ENCODE assay signal across 21 cellular contexts in the genomic region with DNA sequence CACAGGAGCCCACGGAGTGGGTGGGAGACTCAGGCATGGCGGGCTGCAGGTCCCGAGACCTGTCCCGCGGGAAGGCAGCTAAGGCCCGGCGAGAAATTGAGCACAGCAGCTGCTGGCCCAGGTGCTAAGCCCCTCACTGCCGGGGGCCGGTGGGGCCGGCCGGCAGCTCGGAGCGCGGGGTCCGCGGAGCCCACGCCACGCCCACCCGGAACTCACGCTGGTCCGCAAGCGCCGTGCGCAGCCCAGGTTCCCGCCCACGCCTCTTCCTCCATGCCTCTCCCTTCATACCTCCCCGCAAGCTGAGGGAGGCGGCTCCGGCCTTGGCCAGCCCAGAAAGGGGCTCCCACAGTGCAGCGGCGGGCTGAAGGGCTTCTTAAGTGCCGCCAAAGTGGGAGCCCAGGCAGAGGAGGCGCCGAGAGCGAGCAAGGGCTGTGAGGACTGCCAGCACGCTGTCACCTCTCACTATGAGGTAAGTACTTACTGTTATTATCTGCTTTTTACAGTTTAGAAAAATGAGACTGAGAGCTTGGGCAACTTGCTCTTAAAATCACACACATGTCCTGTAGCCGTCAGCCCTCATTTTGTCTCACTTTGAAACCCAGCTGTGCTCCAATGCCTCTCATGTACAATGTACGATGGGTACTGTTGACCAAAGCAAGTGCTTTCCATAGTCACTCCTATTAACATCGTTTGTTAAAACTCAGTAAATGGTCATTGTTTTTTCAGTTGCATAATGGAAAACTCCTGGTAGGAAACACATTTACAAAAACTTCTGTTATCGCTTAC. TPM values are rescaled to one million over a fixed set of nuclear protein-coding genes. Genes with fewer than 3 reads are reported as not detected.
"Had no signal": no experiment of that assay in that cellular context is flagged by ENCODE, and none has a peak within 500 bp of the region (broad histone marks: within the 10 kb centered on the region; RNA-seq: fewer than 3 reads in every experiment).

No MANE protein-coding gene starts in this region.

- H3K36me3 ChIP-seq: cardiac muscle cell, colonic mucosa, heart right ventricle, left lung, ovary had no signal

- H3K27me3 ChIP-seq: cardiac muscle cell, colonic mucosa, left lung, ovary had no signal

- H3K4me3 Mint-ChIP-seq: activated naive CD8-positive, alpha-beta T cell treated with anti-CD3 and anti-CD28 coated beads, Interleukin-2, amount 50 U/mL, for 24 hours; activated T-cell treated with anti-CD3 and anti-CD28 coated beads, Interleukin-2, amount 50 U/mL, for 72 hours; nephron progenitor cell; stimulated activated naive CD8-positive, alpha-beta T cell treated with anti-CD3 and anti-CD28 coated beads, Interleukin-15, Interleukin-2, amounts not matched to agents 100 ng/mL and 50 ng/mL, for 24 hours had no signal

- DNase-seq: activated CD4-positive, alpha-beta T cell treated with anti-CD3 and anti-CD28 coated beads for 1 hour; activated CD4-positive, alpha-beta T cell treated with anti-CD3 and anti-CD28 coated beads, Interleukin-2, amount 50 U/mL, for 48 hours; activated CD8-positive, alpha-beta memory T cell treated with anti-CD3 and anti-CD28 coated beads, Interleukin-2, amount 50 U/mL, for 4 hours; activated naive CD4-positive, alpha-beta T cell; activated naive CD8-positive, alpha-beta T cell treated with anti-CD3 and anti-CD28 coated beads, Interleukin-2, amount 50 U/mL, for 24 hours; activated T-cell treated with anti-CD3 and anti-CD28 coated beads, Interleukin-2, amount 50 U/mL, for 72 hours; colonic mucosa; heart right ventricle; islet precursor cell; nephron progenitor cell; ovary; stimulated activated CD4-positive, alpha-beta T cell treated with anti-CD3 and anti-CD28 coated beads, Interleukin-4, amount 100 ng/mL, for 24 hours; T-helper 9 cell had no signal

- H3K4me1 Mint-ChIP-seq: activated naive CD8-positive, alpha-beta T cell treated with anti-CD3 and anti-CD28 coated beads, Interleukin-2, amount 50 U/mL, for 24 hours had no signal

- H3K27ac ChIP-seq: cardiac muscle cell, colonic mucosa, heart right ventricle, left lung, ovary had no signal

- H3K4me1 ChIP-seq: colonic mucosa, heart right ventricle, left lung had no signal

- ATAC-seq: activated naive CD8-positive, alpha-beta T cell treated with anti-CD3 and anti-CD28 coated beads, Interleukin-2, amount 50 U/mL, for 24 hours; activated T-cell treated with anti-CD3 and anti-CD28 coated beads, Interleukin-2, amount 50 U/mL, for 72 hours; heart right ventricle; left lung had no signal

- H3K9me3 Mint-ChIP-seq: activated naive CD8-positive, alpha-beta T cell treated with anti-CD3 and anti-CD28 coated beads, Interleukin-2, amount 50 U/mL, for 24 hours; stimulated activated naive CD8-positive, alpha-beta T cell treated with anti-CD3 and anti-CD28 coated beads, Interleukin-15, Interleukin-2, amounts not matched to agents 100 ng/mL and 50 ng/mL, for 24 hours had no signal

- H3K27me3 Mint-ChIP-seq: stimulated activated naive CD8-positive, alpha-beta T cell treated with anti-CD3 and anti-CD28 coated beads, Interleukin-15, Interleukin-2, amounts not matched to agents 100 ng/mL and 50 ng/mL, for 24 hours had no signal

- H3K4me3 ChIP-seq: cardiac muscle cell, colonic mucosa, heart right ventricle, left lung, ovary had no signal

- H3K9me3 ChIP-seq: colonic mucosa, heart right ventricle, left lung, ovary had no signal

- H3K27ac Mint-ChIP-seq: activated naive CD8-positive, alpha-beta T cell treated with anti-CD3 and anti-CD28 coated beads, Interleukin-2, amount 50 U/mL, for 24 hours; activated T-cell treated with anti-CD3 and anti-CD28 coated beads, Interleukin-2, amount 50 U/mL, for 72 hours; nephron progenitor cell; stimulated activated naive CD8-positive, alpha-beta T cell treated with anti-CD3 and anti-CD28 coated beads, Interleukin-15, Interleukin-2, amounts not matched to agents 100 ng/mL and 50 ng/mL, for 24 hours had no signal

RNA-seq across cellular contexts. Expression of a gene that starts 12.2 kb away (rescaled TPM):
- total RNA-seq: activated T-cell treated with anti-CD3 and anti-CD28 coated beads, Interleukin-2, amount 50 U/mL, for 72 hours; astrocyte; cardiac muscle cell; colonic mucosa; frontal cortex; heart right ventricle; left lung; mesenteric fat pad; ovary; temporal lobe; urinary bladder had no signal
- polyA plus RNA-seq: cardiac muscle cell, heart right ventricle, ovary, urinary bladder had no signal
